In genomic region chr10:116272497-116273221, GRCh38 we compare ENCODE assay signal across 8 cellular contexts. TPM values are rescaled to one million over a fixed set of nuclear protein-coding genes. Genes with fewer than 3 reads are reported as not detected.
A peak's percentile ranks its signal among the peaks of the same experiment; 100 is the strongest.
DNase-seq lines count a peak whose midpoint lies in the region; ATAC-seq and TF ChIP-seq lines count a peak whose summit lies in the region.

Gene GFRA1 (minus strand): TSS chr10:116273206. CDS start chr10:116272029, 1,177 bp downstream.

- no peak for TF ChIP-seq CTCF in GM10248 (IDR thresholded peaks at IDR 0.05; ENCODE audit: control extremely low read depth, extremely low read depth, low read depth, missing control alignments)
- TF ChIP-seq CTCF in esophagus muscularis mucosa (IDR thresholded peaks at IDR 0.05), result peak in 1 of 3 experiments; percentile 15
- TF ChIP-seq CTCF in nephron progenitor cell (IDR thresholded peaks at IDR 0.05), result no peak

- POLR2A ChIA-PET in GM10248 (lab: Yijun Ruan, JAX), result no interaction called here

- no peaks in the 10 kb centered on the region for H3K36me3 Mint-ChIP-seq in nephron progenitor cell (ENCODE audit: low read depth)

- H3K36me3 ChIP-seq in esophagus muscularis mucosa, result no peaks in the 10 kb centered on the region

- peak within 1 kb of the TSS; percentile 59 to 68 (median 63) for H3K4me3 ChIP-seq in esophagus muscularis mucosa

- intact Hi-C loops in esophagus muscularis mucosa (cut with DNase I), result no loop called here

- H3K27ac ChIP-seq in esophagus muscularis mucosa (replicated peaks in 1 of 4), result peak within 1 kb of the TSS; percentile 70 to 80 (median 74)

- peaks cover 15 to 55% (median 46%) of the 10 kb centered on the region in 4 donors for H3K4me1 ChIP-seq in esophagus muscularis mucosa

- H3K27me3 Mint-ChIP-seq in nephron progenitor cell (ENCODE audit: low read depth, poor library complexity), result peaks cover 89% of the 10 kb centered on the region

- H3K27ac Mint-ChIP-seq in nephron progenitor cell, result no peak within 1 kb of the TSS

- no peaks in the 10 kb centered on the region for H3K9me3 Mint-ChIP-seq in nephron progenitor cell

- CTCF ChIA-PET in GM10248 (lab: Yijun Ruan, JAX), result no interaction called here

- H3K27me3 ChIP-seq in esophagus muscularis mucosa, result peaks cover 0 to 89% (median 22%) of the 10 kb centered on the region in 4 donors

- H3K9me3 ChIP-seq in esophagus muscularis mucosa, result no peaks in the 10 kb centered on the region

- no peak for TF ChIP-seq EP300 in esophagus muscularis mucosa (IDR thresholded peaks at IDR 0.05)

- ATAC-seq in HG03469 (IDR thresholded peaks at IDR 0.05; ENCODE audit: unreplicated experiment), result no peak
- ATAC-seq in HG03571 (IDR thresholded peaks at IDR 0.05; ENCODE audit: unreplicated experiment), result no peak

- under 1% methylated on average over 15 of the region's 69 CpGs for WGBS in esophagus muscularis mucosa

- TF ChIP-seq POLR2A in esophagus muscularis mucosa (IDR thresholded peaks at IDR 0.05; ENCODE audit: low read depth), result no peak

- DNase-seq in GM10248 (ENCODE audit: extremely low spot score), result peak; percentile 22
- DNase-seq in NCI-H2171 (lab: John Stamatoyannopoulos, UW), result peak; percentile 25
- no peak for DNase-seq in esophagus muscularis mucosa (ENCODE audit: extremely low spot score)
- peak; percentile 64 for DNase-seq in nephron progenitor cell
- no peak for DNase-seq in hepatic stellate cell (ENCODE audit: low spot score)
- no peak for DNase-seq in SIG-M5 treated with dmso at 0.1 percent for 504 hours (lab: John Stamatoyannopoulos, UW; ENCODE audit: unreplicated experiment)

- peaks cover 33% of the 10 kb centered on the region for H3K4me1 Mint-ChIP-seq in nephron progenitor cell

- peak within 1 kb of the TSS; percentile 89 for H3K4me3 Mint-ChIP-seq in nephron progenitor cell

RNA-seq across cellular contexts. Expression of gene GFRA1, which starts in this region (rescaled TPM):
- total RNA-seq in esophagus muscularis mucosa, result 10 to 100 TPM; 44.0 to 73.4 (median 64.5) TPM

Comparison
In these comparisons a context has a peak if more than half of its experiments do, and no peak if none do; other contexts are left out.
1. DNase-seq: peak in GM10248 (single experiment), NCI-H2171 (single experiment) and nephron progenitor cell (single experiment); none in esophagus muscularis mucosa (single experiment), hepatic stellate cell (single experiment) and SIG-M5 treated with dmso at 0.1 percent for 504 hours (single experiment).